In genomic region chr16:54242199-54242598, GRCh38 we compare ENCODE assay signal across 1 cellular context.
TF ChIP-seq lines count a peak whose summit lies in the region.

No MANE protein-coding gene starts in this region.

TF ChIP-seq in GM12878, 131 proteins besides CTCF, POLR2A, EP300 and RAD21 (continued from another document):
- peak; percentile 66 for TF ChIP-seq USF1 (IDR thresholded peaks at IDR 0.05; ENCODE audit: borderline replicate concordance, extremely low read length, insufficient read depth, low read depth, low read length)
- no peak for TF ChIP-seq EZH2 (IDR thresholded peaks at IDR 0.05; ENCODE audit: borderline replicate concordance, control insufficient read depth, low read depth, low read length)
- TF ChIP-seq SIX5 (IDR thresholded peaks at IDR 0.05; ENCODE audit: low read depth, low read length, severe bottlenecking): peak; percentile 54
- TF ChIP-seq USF2 (IDR thresholded peaks at IDR 0.05; ENCODE audit: borderline replicate concordance, low read depth, low read length): peak; percentile 12; the same call in 1 of the 2 replicates
